In the genomic region with DNA sequence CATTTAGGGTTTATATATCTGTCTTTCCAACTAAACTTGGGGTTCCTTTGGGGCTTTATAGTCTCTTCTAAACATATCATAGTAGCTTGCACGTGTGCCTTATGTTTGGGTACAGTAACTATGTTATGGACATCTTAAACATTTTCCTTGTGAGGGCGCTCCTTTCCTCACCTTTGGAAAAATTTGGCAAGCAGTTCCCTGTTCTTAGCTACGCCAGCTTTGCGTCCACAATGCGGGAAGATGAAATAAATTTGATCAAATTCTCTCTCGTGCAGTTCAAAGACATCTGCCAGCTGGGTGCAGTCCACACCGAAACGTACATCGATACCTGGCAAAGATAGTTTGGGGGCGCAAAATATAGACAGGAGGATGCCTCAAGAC, we compare ENCODE assay signal across 6 cellular contexts. TPM values are rescaled to one million over a fixed set of nuclear protein-coding genes. Genes with fewer than 3 reads are reported as not detected.
DNase-seq lines count a peak whose midpoint lies in the region; ATAC-seq and TF ChIP-seq lines count a peak whose summit lies in the region.

No MANE protein-coding gene starts in this region.

- TF ChIP-seq CTCF in OCI-LY7 (conservative IDR thresholded peaks at IDR 0.05; ENCODE audit: low read length) = no peak
- TF ChIP-seq CTCF in heart right ventricle (IDR thresholded peaks at IDR 0.05) = no peak
- no peak for TF ChIP-seq CTCF in type B pancreatic cell (conservative IDR thresholded peaks at IDR 0.05)

- no peaks in the 10 kb centered on the region for H3K27me3 Mint-ChIP-seq in activated T-cell treated with anti-CD3 and anti-CD28 coated beads, Interleukin-2, amount 50 U/mL, for 72 hours (ENCODE audit: low read depth)
- no peaks in the 10 kb centered on the region for H3K27me3 Mint-ChIP-seq in type B pancreatic cell

- peaks cover 3% of the 10 kb centered on the region; the same call in 1 of the 2 replicates for H3K79me2 ChIP-seq in OCI-LY7 (ENCODE audit: insufficient read depth, low read depth, low read length)

- H3K36me3 ChIP-seq in OCI-LY7 (ENCODE audit: insufficient read depth, low read length) (peaks cover 7% of the 10 kb centered on the region; the same call in 1 of the 2 replicates), heart right ventricle (peaks cover 0 to 32% (median 0%) of the 10 kb centered on the region in 9 donors)

- peak overlapping the region; percentile 72 for H3K27ac ChIP-seq in OCI-LY7 (ENCODE audit: low read depth, low read length, poor library complexity, severe bottlenecking)
- peak overlapping the region in 9 of 10 donors; percentile 91 to 96 (median 95) for H3K27ac ChIP-seq in heart right ventricle

- intact Hi-C loops in OCI-LY7 (cut with micrococcal nuclease; ENCODE audit: unreplicated experiment) = loop anchor here (2.0 to 5.0 kb wide), 2 partner anchors 104 to 209 kb away; partner anchors contain the start of genes SDHD and TIMM8B
- intact Hi-C loops in heart right ventricle (cut with DNase I) = loop anchor here (1.0 to 10.0 kb wide), 14 partner anchors 34 to 208 kb away; partner anchors contain the start of genes CRYAB (in 4 of the 10), HSPB2 (in 4 of the 10), SDHD (in 3 of the 10) and TIMM8B (in 3 of the 10)

- peak overlapping the region; percentile 93 to 97 for H3K4me3 Mint-ChIP-seq in activated T-cell treated with anti-CD3 and anti-CD28 coated beads, Interleukin-2, amount 50 U/mL, for 72 hours
- peak overlapping the region; percentile 98 for H3K4me3 Mint-ChIP-seq in type B pancreatic cell

- H3K27me3 ChIP-seq in heart right ventricle = no peaks in the 10 kb centered on the region

- H3K4me1 Mint-ChIP-seq in activated T-cell treated with anti-CD3 and anti-CD28 coated beads, Interleukin-2, amount 50 U/mL, for 72 hours (ENCODE audit: low read depth) = peaks cover 14% of the 10 kb centered on the region
- H3K4me1 Mint-ChIP-seq in type B pancreatic cell (ENCODE audit: unreplicated experiment) = peaks cover 10% of the 10 kb centered on the region

- CTCF ChIA-PET in OCI-LY7 (lab: Charles Lee; ENCODE audit: unreplicated experiment) = no interaction called here

- peak overlapping the region; percentile 75 for H3K4me3 ChIP-seq in OCI-LY7 (ENCODE audit: low read depth, low read length, poor library complexity, severe bottlenecking)
- peak overlapping the region; percentile 57 to 86 (median 72) for H3K4me3 ChIP-seq in heart right ventricle

- H3K9me2 ChIP-seq in OCI-LY7 (ENCODE audit: insufficient read depth, low read length) = no peaks in the 10 kb centered on the region

- POLR2A ChIA-PET in OCI-LY7 (lab: Charles Lee) = interaction anchor here (0.7 to 1.3 kb wide), 2 partner anchors 13 to 47 kb away, joined by 3 to 5 read pairs; no protein-coding TSS in a partner anchor

- DNase-seq in activated T-cell treated with anti-CD3 and anti-CD28 coated beads, Interleukin-2, amount 50 U/mL, for 72 hours = no peak
- no peak for DNase-seq in activated T-cell treated with anti-CD3 and anti-CD28 coated beads, Interleukin-2, amount 50 U/mL, for 48 hours
- DNase-seq in OCI-LY7 (ENCODE audit: low spot score) (no peak), heart right ventricle (no peak), type B pancreatic cell (ENCODE audit: extremely low spot score, unreplicated experiment) (no peak), GM19240 (ENCODE audit: insufficient read length, low spot score) (no peak)

- BruUV-seq in OCI-LY7 (replicated peaks; lab: Mats Ljungman, UMichigan) = TSS peak; percentile 82

- ATAC-seq in activated T-cell treated with anti-CD3 and anti-CD28 coated beads, Interleukin-2, amount 50 U/mL, for 72 hours (replicated peaks in 1 of 2) = no peak
- peak in 1 of 8 donors; percentile 0 for ATAC-seq in heart right ventricle

- peak overlapping the region; percentile 84 for H3K4me2 ChIP-seq in OCI-LY7 (ENCODE audit: low read length)

- peaks cover 0 to 2% of the 10 kb centered on the region in 2 donors for H3K9me3 Mint-ChIP-seq in activated T-cell treated with anti-CD3 and anti-CD28 coated beads, Interleukin-2, amount 50 U/mL, for 72 hours
- H3K9me3 Mint-ChIP-seq in type B pancreatic cell = no peaks in the 10 kb centered on the region

- H3K4me1 ChIP-seq in OCI-LY7 (ENCODE audit: insufficient read depth, low read length, poor library complexity, severe bottlenecking) = peaks cover 12% of the 10 kb centered on the region
- peaks cover 0 to 23% (median 19%) of the 10 kb centered on the region in 9 donors for H3K4me1 ChIP-seq in heart right ventricle

- WGBS in heart right ventricle, 2 donors = 0 to 1% methylated on average over 10 of the region's 10 CpGs

- no peaks in the 10 kb centered on the region for H4K20me1 ChIP-seq in OCI-LY7 (ENCODE audit: insufficient read depth, low read length)

- H3K9me3 ChIP-seq in OCI-LY7 (ENCODE audit: low read length) = no peaks in the 10 kb centered on the region
- H3K9me3 ChIP-seq in heart right ventricle = no peaks in the 10 kb centered on the region

- peaks cover 2 to 10% of the 10 kb centered on the region in 2 donors for H3K36me3 Mint-ChIP-seq in activated T-cell treated with anti-CD3 and anti-CD28 coated beads, Interleukin-2, amount 50 U/mL, for 72 hours (ENCODE audit: insufficient read depth in 2 of 2)
- H3K36me3 Mint-ChIP-seq in type B pancreatic cell = no peaks in the 10 kb centered on the region

- H3K27ac Mint-ChIP-seq in activated T-cell treated with anti-CD3 and anti-CD28 coated beads, Interleukin-2, amount 50 U/mL, for 72 hours = peak overlapping the region; percentile 98
- peak overlapping the region; percentile 100 for H3K27ac Mint-ChIP-seq in type B pancreatic cell

- H2AFZ ChIP-seq in OCI-LY7 (ENCODE audit: low read length) = peak overlapping the region; percentile 97

RNA-seq across cellular contexts. Expression of gene FDXACB1, which starts 0.6 kb away (rescaled TPM):
- total RNA-seq in activated T-cell treated with anti-CD3 and anti-CD28 coated beads, Interleukin-2, amount 50 U/mL, for 72 hours = 1 to 10 TPM; 2.8 to 4.9 TPM
- 4.2 and 6.2 TPM in 2 replicates for total RNA-seq in OCI-LY7 (2014; rRNA removed; shearing (Covaris generic))
- total RNA-seq in OCI-LY7 (2022) (5.3 and 5.8 TPM in 2 replicates), heart right ventricle (1 to 10 TPM; 1.1 to 2.0 (median 1.5) TPM), type B pancreatic cell (ENCODE audit: low replicate concordance) (2.6 and 2.9 TPM in 2 replicates)
- polyA plus RNA-seq in heart right ventricle = 1 to 10 TPM in 1 of 2 donors, under 1 TPM in 1; 0.86 to 1.3 TPM

RNA-seq across cellular contexts. Expression of gene CFAP68, which starts 1.0 kb away (rescaled TPM):
- 10 to 100 TPM; 24.9 to 32.6 TPM for total RNA-seq in activated T-cell treated with anti-CD3 and anti-CD28 coated beads, Interleukin-2, amount 50 U/mL, for 72 hours
- 14.8 and 17.3 TPM in 2 replicates for total RNA-seq in OCI-LY7 (2014; rRNA removed; shearing (Covaris generic))
- total RNA-seq in OCI-LY7 (2022) = 18.8 and 22.4 TPM in 2 replicates
- total RNA-seq in heart right ventricle = 10 to 100 TPM; 17.5 to 38.5 (median 31.5) TPM
- 10 to 100 TPM; 14.7 to 24.6 TPM for polyA plus RNA-seq in heart right ventricle
- 24.0 and 29.5 TPM in 2 replicates for total RNA-seq in type B pancreatic cell (ENCODE audit: low replicate concordance)

RNA-seq across cellular contexts. Expression of gene ALG9, which starts 7.0 kb away (rescaled TPM):
- total RNA-seq in activated T-cell treated with anti-CD3 and anti-CD28 coated beads, Interleukin-2, amount 50 U/mL, for 72 hours = 10 to 100 TPM; 46.1 to 52.5 TPM
- 13.8 and 16.8 TPM in 2 replicates for total RNA-seq in OCI-LY7 (2014; rRNA removed; shearing (Covaris generic))
- total RNA-seq in OCI-LY7 (2022) (21.6 and 23.0 TPM in 2 replicates), heart right ventricle (10 to 100 TPM; 12.8 to 26.5 (median 17.8) TPM), type B pancreatic cell (ENCODE audit: low replicate concordance) (26.0 and 44.0 TPM in 2 replicates)
- polyA plus RNA-seq in heart right ventricle = 10 to 100 TPM; 20.0 to 25.8 TPM

RNA-seq across cellular contexts. Expression of gene CRYAB, which starts 33.2 kb away (rescaled TPM):
- total RNA-seq in activated T-cell treated with anti-CD3 and anti-CD28 coated beads, Interleukin-2, amount 50 U/mL, for 72 hours = not detected
- not detected in 2 replicates for total RNA-seq in OCI-LY7 (2014; rRNA removed; shearing (Covaris generic))
- total RNA-seq in OCI-LY7 (2022) (not detected in 2 replicates), heart right ventricle (over 10,000 TPM in 2 of 10 donors, 1,000 to 10,000 TPM in 8; 7,877 to 10,608 (median 8,590) TPM), type B pancreatic cell (ENCODE audit: low replicate concordance) (0.48 TPM in 1 of 2 replicates, not detected in the other)
- polyA plus RNA-seq in heart right ventricle = over 10,000 TPM in 1 of 2 donors, 1,000 to 10,000 TPM in 1; 7,695 to 25,436 TPM

RNA-seq across cellular contexts. Expression of gene HSPB2, which starts 34.2 kb away (rescaled TPM):
- under 1 TPM in 1 of 2 donors, not detected in 1; 0.19 TPM for total RNA-seq in activated T-cell treated with anti-CD3 and anti-CD28 coated beads, Interleukin-2, amount 50 U/mL, for 72 hours
- total RNA-seq in OCI-LY7 (2014; rRNA removed; shearing (Covaris generic)) = not detected in 2 replicates
- total RNA-seq in OCI-LY7 (2022) (not detected in 2 replicates), heart right ventricle (10 to 100 TPM; 18.9 to 65.4 (median 29.1) TPM), type B pancreatic cell (ENCODE audit: low replicate concordance) (not detected in 2 replicates)
- polyA plus RNA-seq in heart right ventricle = 100 to 1,000 TPM in 1 of 2 donors, 10 to 100 TPM in 1; 37.7 to 136 TPM
